Comparison of ENCODE assay signal across 9 cellular contexts in genomic region chr17:31533546-31534155, GRCh38.
DNase-seq lines count a peak whose midpoint lies in the region; ATAC-seq and TF ChIP-seq lines count a peak whose summit lies in the region.
"Had no signal": no experiment of that assay in that cellular context is flagged by ENCODE, and none has a peak within 500 bp of the region (broad histone marks: within the 10 kb centered on the region; RNA-seq: fewer than 3 reads in every experiment).

No MANE protein-coding gene starts in this region.

- peak; percentile 80 for DNase-seq in A172 (ENCODE audit: low spot score)
- no peak for DNase-seq in GM12864 (ENCODE audit: low read depth)
- peak; percentile 87 for DNase-seq in RWPE1 (ENCODE audit: low spot score)
- DNase-seq in ovary, result peak in 4 of 5 donors; percentile 53 to 65 (median 56)

- H3K9me3 ChIP-seq in ovary, result no peaks in the 10 kb centered on the region
- H3K9me3 ChIP-seq: HAP-1 had no signal

- POLR2A ChIA-PET in RWPE1 (lab: Yijun Ruan, JAX; ENCODE audit: low non-redundant PET), result no interaction called here

- no peak overlapping the region for H3K4me3 ChIP-seq in GM12864 (ENCODE audit: low read depth, low read length)
- H3K4me3 ChIP-seq in ovary, result no peak overlapping the region
- H3K4me3 ChIP-seq: HAP-1 had no signal

- H3K27me3 ChIP-seq in ovary, result no peaks in the 10 kb centered on the region

- TF ChIP-seq EP300 in ovary (IDR thresholded peaks at IDR 0.05), result no peak

- H3K36me3 ChIP-seq in ovary, result no peaks in the 10 kb centered on the region
- H3K36me3 ChIP-seq: HAP-1 had no signal

- ATAC-seq in esophagus mucosa, result peak; percentile 33
- ATAC-seq in HG03378 (IDR thresholded peaks at IDR 0.05; ENCODE audit: unreplicated experiment), result no peak
- ATAC-seq in GM18505 (IDR thresholded peaks at IDR 0.05; ENCODE audit: unreplicated experiment), result no peak
- no peak for ATAC-seq in HG03439 (IDR thresholded peaks at IDR 0.05; ENCODE audit: unreplicated experiment)

- TF ChIP-seq POLR2A in ovary (IDR thresholded peaks at IDR 0.05), result no peak
- TF ChIP-seq POLR2A in GM18505 (IDR thresholded peaks at IDR 0.05; ENCODE audit: borderline replicate concordance, extremely low read depth, insufficient read depth, insufficient read length), result no peak

- WGBS in ovary, 3 donors, result 11 to 15% (median 12%) methylated on average over 10 of the region's 10 CpGs

- CTCF ChIA-PET in RWPE1 (lab: Yijun Ruan, JAX), result interaction anchor here (0.5 to 1.6 kb wide), 4 partner anchors 9 to 309 kb away, joined by 3 to 12 read pairs (median 3); partner anchors contain the start of gene EVI2B

- intact Hi-C loops in ovary (cut with DNase I), result no loop called here

- peaks cover 14% of the 10 kb centered on the region for H3K4me1 ChIP-seq in ovary (ENCODE audit: insufficient read depth)

- peak overlapping the region; percentile 69 for H3K27ac ChIP-seq in RWPE1
- peak overlapping the region in 1 of 2 donors; percentile 28 for H3K27ac ChIP-seq in ovary

- TF ChIP-seq CTCF in GM12864 (IDR thresholded peaks at IDR 0.05; ENCODE audit: low read depth, low read length, missing control alignments) (peak; percentile 26), RWPE1 (conservative IDR thresholded peaks at IDR 0.05; ENCODE audit: low read depth) (peak; percentile 40), ovary (IDR thresholded peaks at IDR 0.05) (no peak)

Comparison
In these comparisons a context has a peak if more than half of its experiments do, and no peak if none do; other contexts are left out.
1. CTCF ChIP-seq: peak in GM12864 (single experiment) and RWPE1 (single experiment); none in ovary (0 of 3).